Comparison of ENCODE assay signal across 29 cellular contexts in genomic region chr22:22040908-22041307, GRCh38.
"Had no signal": no experiment of that assay in that cellular context is flagged by ENCODE, and none has a peak within 500 bp of the region (broad histone marks: within the 10 kb centered on the region; RNA-seq: fewer than 3 reads in every experiment).

No MANE protein-coding gene starts in this region.

- H3K27ac ChIP-seq: body of pancreas, WERI-Rb-1 had no signal

- ATAC-seq: activated CD4-positive, CD25-positive, alpha-beta regulatory T cell treated with anti-CD3 and anti-CD28 coated beads, Interleukin-2, amount 50 U/mL, for 24 hours; activated CD8-positive, alpha-beta T cell treated with anti-CD3 and anti-CD28 coated beads for 36 hours; activated T-cell treated with anti-CD3 and anti-CD28 coated beads, Interleukin-2, amount 50 U/mL, for 4 hours; activated T-helper 17 cell treated with anti-CD3 and anti-CD28 coated beads, Interleukin-2, amount 50 U/mL, for 72 hours; body of pancreas; esophagus mucosa; T-helper 17 cell had no signal

- H3K36me3 Mint-ChIP-seq: activated naive CD8-positive, alpha-beta T cell had no signal

- H3K27me3 Mint-ChIP-seq: activated B cell treated with CpG ODN at 0.5 μM for 24 hours had no signal

- H3K27ac Mint-ChIP-seq: activated CD8-positive, alpha-beta T cell treated with anti-CD3 and anti-CD28 coated beads for 36 hours; activated naive CD8-positive, alpha-beta T cell; activated T-helper 17 cell treated with anti-CD3 and anti-CD28 coated beads, Interleukin-2, amount 50 U/mL, for 72 hours; T-helper 17 cell; T-helper 2 cell treated with Interferon-gamma antibody and Interleukin-4, amounts not matched to agents 5 μg/mL and 100 μg/mL, for 36 hours had no signal

- DNase-seq: activated B cell treated with CpG ODN at 0.5 μM for 24 hours; activated CD4-positive, alpha-beta T cell treated with anti-CD3 and anti-CD28 coated beads for 48 hours; activated CD4-positive, alpha-beta T cell treated with anti-CD3 and anti-CD28 coated beads, Interleukin-2, amount 50 U/mL, for 1 hour; activated CD4-positive, alpha-beta T cell treated with anti-CD3 and anti-CD28 coated beads, Interleukin-2, amount 50 U/mL, for 48 hours; activated CD8-positive, alpha-beta memory T cell treated with anti-CD3 and anti-CD28 coated beads for 24 hours; activated CD8-positive, alpha-beta T cell treated with anti-CD3 and anti-CD28 coated beads for 36 hours; activated effector memory CD4-positive, alpha-beta T cell treated with Interleukin-2 at 50 U/mL for 16 hours; activated gamma-delta T cell treated with Interleukin-2 at 50 U/mL for 16 hours; activated naive CD4-positive, alpha-beta T cell treated with anti-CD3 and anti-CD28 coated beads, Interleukin-2, amount 50 U/mL, for 16 hours; activated naive CD4-positive, alpha-beta T cell treated with Interleukin-2 at 50 U/mL for 16 hours; activated T-cell treated with anti-CD3 and anti-CD28 coated beads, Interleukin-2, amount 50 U/mL, for 4 hours; amniotic stem cell; anterior cingulate cortex; body of pancreas; caudate nucleus; cortex of kidney; dermis blood vessel endothelial cell; effector CD8-positive, alpha-beta T cell; foreskin fibroblast; T-helper 1 cell; T-helper 17 cell; T1000; WERI-Rb-1 had no signal

- H3K4me1 ChIP-seq: body of pancreas had no signal

- H3K27me3 ChIP-seq: body of pancreas had no signal

- H3K4me3 ChIP-seq: body of pancreas had no signal

- FAIRE-seq: colon had no signal

- H3K9me3 ChIP-seq: body of pancreas had no signal

- H3K4me1 Mint-ChIP-seq: activated T-helper 17 cell treated with anti-CD3 and anti-CD28 coated beads, Interleukin-2, amount 50 U/mL, for 72 hours had no signal

- H3K9me3 Mint-ChIP-seq: activated CD8-positive, alpha-beta T cell treated with anti-CD3 and anti-CD28 coated beads for 36 hours; activated T-cell treated with anti-CD3 and anti-CD28 coated beads, Interleukin-2, amount 50 U/mL, for 4 hours; activated T-helper 17 cell treated with anti-CD3 and anti-CD28 coated beads, Interleukin-2, amount 50 U/mL, for 72 hours; T-helper 2 cell treated with Interferon-gamma antibody and Interleukin-4, amounts not matched to agents 5 μg/mL and 100 μg/mL, for 36 hours had no signal

- H3K36me3 ChIP-seq: WERI-Rb-1 had no signal

- H3K4me3 Mint-ChIP-seq: activated B cell treated with CpG ODN at 0.5 μM for 24 hours; activated CD8-positive, alpha-beta T cell treated with anti-CD3 and anti-CD28 coated beads for 36 hours; activated naive CD8-positive, alpha-beta T cell; activated T-cell treated with anti-CD3 and anti-CD28 coated beads, Interleukin-2, amount 50 U/mL, for 4 hours; activated T-helper 17 cell treated with anti-CD3 and anti-CD28 coated beads, Interleukin-2, amount 50 U/mL, for 72 hours; T-helper 17 cell; T-helper 2 cell treated with Interferon-gamma antibody and Interleukin-4, amounts not matched to agents 5 μg/mL and 100 μg/mL, for 36 hours had no signal
